Comparison of ENCODE assay signal across 17 cellular contexts in genomic region chr9:31500422-31500821, GRCh38.
DNase-seq lines count a peak whose midpoint lies in the region; ATAC-seq and TF ChIP-seq lines count a peak whose summit lies in the region.
"Had no signal": no experiment of that assay in that cellular context is flagged by ENCODE, and none has a peak within 500 bp of the region (broad histone marks: within the 10 kb centered on the region; RNA-seq: fewer than 3 reads in every experiment).

No MANE protein-coding gene starts in this region.

- no peaks in the 10 kb centered on the region for H3K9me3 ChIP-seq in SK-N-SH

- H3K36me3 ChIP-seq in SK-N-SH (replicated peaks in 1 of 2; ENCODE audit: control insufficient read depth in 1 of 2, insufficient read depth in 2 of 2, low read length in 1 of 2) = no peaks in the 10 kb centered on the region

- no peak overlapping the region for H3K4me2 ChIP-seq in SK-N-SH

- H3K27ac ChIP-seq in SK-N-SH (ENCODE audit: low read depth in 2 of 2, low read length in 1 of 2) = no peak overlapping the region
- H3K27ac ChIP-seq: 22Rv1 had no signal

- ATAC-seq in SK-N-SH treated with all-trans-retinoic acid at 6 μM for 48 hours (no peak), GM21526 (IDR thresholded peaks at IDR 0.05; ENCODE audit: low FRiP score, unreplicated experiment) (peak; percentile 72), HG03025 (IDR thresholded peaks at IDR 0.05; ENCODE audit: low FRiP score, unreplicated experiment) (peak; percentile 79), left colon (no peak)
- peak; percentile 21 for ATAC-seq in stimulated activated effector memory CD8-positive, alpha-beta T cell treated with anti-CD3 and anti-CD28 coated beads, Interleukin-12 subunit alpha, Interleukin-12 subunit beta, amount 100 ng/mL, for 72 hours
- ATAC-seq in effector memory CD8-positive, alpha-beta T cell (replicated peaks) = no peak
- ATAC-seq: T-helper 17 cell had no signal

- H3K27me3 ChIP-seq in SK-N-SH (ENCODE audit: insufficient read depth) = no peaks in the 10 kb centered on the region

- H3K9ac ChIP-seq in SK-N-SH = no peak overlapping the region

- DNase-seq in SK-N-SH = no peak
- no peak for DNase-seq in stimulated activated effector memory CD8-positive, alpha-beta T cell treated with anti-CD3 and anti-CD28 coated beads, Interleukin-12 subunit alpha, Interleukin-12 subunit beta, amount 100 ng/mL, for 72 hours (ENCODE audit: low spot score in 2 of 2)
- DNase-seq in effector memory CD8-positive, alpha-beta T cell = no peak
- no peak for DNase-seq in NCI-H2171 (lab: John Stamatoyannopoulos, UW)
- no peak for DNase-seq in left colon
- DNase-seq: DMS79 treated with DMSO at 0.1 percent for 48 hours, NCI-H1105, NCI-H1694, NCI-H2081 treated with DMSO at 0.1 percent for 48 hours, OCI-M1, SHP77 treated with DMSO at 0.1 percent for 48 hours, T-helper 17 cell had no signal

- no peaks in the 10 kb centered on the region for H3K36me3 Mint-ChIP-seq in stimulated activated effector memory CD8-positive, alpha-beta T cell treated with anti-CD3 and anti-CD28 coated beads, Interleukin-12 subunit alpha, Interleukin-12 subunit beta, amount 100 ng/mL, for 72 hours
- no peaks in the 10 kb centered on the region for H3K36me3 Mint-ChIP-seq in effector memory CD8-positive, alpha-beta T cell (ENCODE audit: insufficient read depth)
- H3K36me3 Mint-ChIP-seq: CD14-positive monocyte had no signal

- no peak for TF ChIP-seq EP300 in SK-N-SH (IDR thresholded peaks at IDR 0.05; ENCODE audit: borderline replicate concordance in 1 of 2, low read depth in 1 of 2, low read length in 1 of 2)

- H3F3A ChIP-seq in SK-N-SH (replicated peaks; ENCODE audit: insufficient read depth) = no peaks in the 10 kb centered on the region

- no peaks in the 10 kb centered on the region for H4K20me1 ChIP-seq in SK-N-SH (ENCODE audit: insufficient read depth)

- intact Hi-C loops in left colon (cut with DNase I, micrococcal nuclease) = no loop called here

- no peaks in the 10 kb centered on the region for H3K27me3 Mint-ChIP-seq in effector memory CD8-positive, alpha-beta T cell
- H3K27me3 Mint-ChIP-seq: T-helper 17 cell had no signal

- no peak overlapping the region for H3K4me3 Mint-ChIP-seq in stimulated activated effector memory CD8-positive, alpha-beta T cell treated with anti-CD3 and anti-CD28 coated beads, Interleukin-12 subunit alpha, Interleukin-12 subunit beta, amount 100 ng/mL, for 72 hours
- no peak overlapping the region for H3K4me3 Mint-ChIP-seq in effector memory CD8-positive, alpha-beta T cell
- H3K4me3 Mint-ChIP-seq: CD14-positive monocyte, T-helper 17 cell had no signal

- no peak overlapping the region for H3K4me3 ChIP-seq in SK-N-SH (ENCODE audit: low read depth in 2 of 2, low read length in 1 of 2)

- no peak overlapping the region for H3K27ac Mint-ChIP-seq in stimulated activated effector memory CD8-positive, alpha-beta T cell treated with anti-CD3 and anti-CD28 coated beads, Interleukin-12 subunit alpha, Interleukin-12 subunit beta, amount 100 ng/mL, for 72 hours
- H3K27ac Mint-ChIP-seq in effector memory CD8-positive, alpha-beta T cell = no peak overlapping the region
- H3K27ac Mint-ChIP-seq: CD14-positive monocyte, T-helper 17 cell had no signal

- POLR2A ChIA-PET in SK-N-SH (lab: Yijun Ruan, JAX) = no interaction called here

- no peaks in the 10 kb centered on the region for H3K79me2 ChIP-seq in SK-N-SH (ENCODE audit: insufficient read depth)

- CTCF ChIA-PET in SK-N-SH (lab: Yijun Ruan, JAX) = no interaction called here

- TF ChIP-seq RAD21 in SK-N-SH (IDR thresholded peaks at IDR 0.05; ENCODE audit: low read length) = no peak

- WGBS in SK-N-SH (ENCODE audit: low lambda C conversion rate) = 74% methylated on average over 1 of the region's 1 CpG

- peaks cover 9% of the 10 kb centered on the region for H3K4me1 Mint-ChIP-seq in stimulated activated effector memory CD8-positive, alpha-beta T cell treated with anti-CD3 and anti-CD28 coated beads, Interleukin-12 subunit alpha, Interleukin-12 subunit beta, amount 100 ng/mL, for 72 hours
- H3K4me1 Mint-ChIP-seq in effector memory CD8-positive, alpha-beta T cell (ENCODE audit: low read depth in 2 of 2) = no peaks in the 10 kb centered on the region
- H3K4me1 Mint-ChIP-seq: CD14-positive monocyte, T-helper 17 cell had no signal

- no peaks in the 10 kb centered on the region for H3K9me2 ChIP-seq in SK-N-SH

- H2AFZ ChIP-seq in SK-N-SH (ENCODE audit: low read depth) = no peak overlapping the region

- no peaks in the 10 kb centered on the region; a peak in 1 of 4 replicates for H3K4me1 ChIP-seq in SK-N-SH (ENCODE audit: control insufficient read depth in 1 of 2, insufficient read depth in 2 of 2, low read depth in 1 of 2, low read length in 1 of 2)

- TF ChIP-seq CTCF in SK-N-SH (IDR thresholded peaks at IDR 0.05) = no peak

- peaks cover 6% of the 10 kb centered on the region for H3K9me3 Mint-ChIP-seq in stimulated activated effector memory CD8-positive, alpha-beta T cell treated with anti-CD3 and anti-CD28 coated beads, Interleukin-12 subunit alpha, Interleukin-12 subunit beta, amount 100 ng/mL, for 72 hours
- H3K9me3 Mint-ChIP-seq in effector memory CD8-positive, alpha-beta T cell = peaks cover 6 to 8% of the 10 kb centered on the region in 2 donors

TF ChIP-seq in SK-N-SH treated with all-trans-retinoic acid at 6 μM for 48 hours, 23 proteins besides CTCF, POLR2A, EP300 and RAD21:
- TF ChIP-seq TCF4 (CRISPR knock-in tag; IDR thresholded peaks at IDR 0.05; ENCODE audit: borderline replicate concordance) (no peak), ZNF70 (CRISPR knock-in tag; IDR thresholded peaks at IDR 0.05) (peak; percentile 82; the same call in 1 of the 2 replicates)

TF ChIP-seq in SK-N-SH, 30 proteins besides CTCF, POLR2A, EP300 and RAD21 (continues in another document):
- TF ChIP-seq REST (IDR thresholded peaks at IDR 0.05; ENCODE audit: low read depth, low read length) = no peak
- TF ChIP-seq ZBTB33 (IDR thresholded peaks at IDR 0.05; ENCODE audit: borderline replicate concordance, low read depth) = no peak
- TF ChIP-seq NFIC (IDR thresholded peaks at IDR 0.05; ENCODE audit: borderline replicate concordance) = no peak
- no peak for TF ChIP-seq NRF1 (IDR thresholded peaks at IDR 0.05; ENCODE audit: low read depth, low read length)
- no peak for TF ChIP-seq EZH2phosphoT487 (IDR thresholded peaks at IDR 0.05; ENCODE audit: borderline replicate concordance, low read depth)
- no peak for TF ChIP-seq IRF3 (IDR thresholded peaks at IDR 0.05; ENCODE audit: low read depth, low read length)
- no peak for TF ChIP-seq MAX (IDR thresholded peaks at IDR 0.05; ENCODE audit: low read depth)
- TF ChIP-seq SIN3A (IDR thresholded peaks at IDR 0.05; ENCODE audit: borderline replicate concordance, low read depth, low read length) = no peak
- no peak for TF ChIP-seq FOSL2 (IDR thresholded peaks at IDR 0.05; ENCODE audit: borderline replicate concordance, low read depth)
- no peak for TF ChIP-seq FOXJ3 (CRISPR knock-in tag; IDR thresholded peaks at IDR 0.05)
- TF ChIP-seq FOXM1 (IDR thresholded peaks at IDR 0.05; ENCODE audit: low read depth) = no peak

Comparison
In these comparisons a context has a peak if more than half of its experiments do, and no peak if none do; other contexts are left out.
1. ATAC-seq: peak in GM21526 (single experiment), HG03025 (single experiment) and stimulated activated effector memory CD8-positive, alpha-beta T cell treated with anti-CD3 and anti-CD28 coated beads, Interleukin-12 subunit alpha, Interleukin-12 subunit beta, amount 100 ng/mL, for 72 hours (single experiment); none in SK-N-SH treated with all-trans-retinoic acid at 6 μM for 48 hours (single experiment), effector memory CD8-positive, alpha-beta T cell (single experiment) and left colon (single experiment).